26 cellular contexts compared by ENCODE assay signal in the genomic region with DNA sequence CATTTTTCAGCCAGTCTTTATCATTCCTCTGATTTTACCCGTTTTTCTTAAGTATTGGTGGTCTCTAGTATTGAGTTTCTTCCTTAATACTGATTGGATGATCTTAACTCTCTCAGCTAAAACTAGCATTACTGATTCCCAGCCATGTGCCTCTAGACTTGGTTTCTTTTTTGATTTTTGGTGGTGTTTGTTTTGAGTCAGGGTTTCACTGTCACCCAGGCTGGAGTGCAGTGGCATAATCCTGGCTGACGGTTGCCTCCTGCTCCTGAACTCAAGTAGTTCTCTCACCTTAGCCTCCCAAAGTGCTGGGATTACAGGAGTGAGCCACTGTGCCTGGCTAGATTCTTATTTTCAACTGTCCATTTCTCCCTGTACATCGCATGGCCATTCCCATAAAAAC. TPM values are rescaled to one million over a fixed set of nuclear protein-coding genes. Genes with fewer than 3 reads are reported as not detected.
DNase-seq lines count a peak whose midpoint lies in the region; ATAC-seq, FAIRE-seq and TF ChIP-seq lines count a peak whose summit lies in the region.
"Had no signal": no experiment of that assay in that cellular context is flagged by ENCODE, and none has a peak within 500 bp of the region (broad histone marks: within the 10 kb centered on the region; RNA-seq: fewer than 3 reads in every experiment).

No MANE protein-coding gene starts in this region.

- H2BK20ac ChIP-seq in H1 (ENCODE audit: low read length) = no peak overlapping the region

- H3K4me3 Mint-ChIP-seq in activated CD4-positive, alpha-beta T cell treated with anti-CD3 and anti-CD28 coated beads for 36 hours = no peak overlapping the region
- H3K4me3 Mint-ChIP-seq in activated CD4-positive, alpha-beta T cell treated with anti-CD3 and anti-CD28 coated beads, Interleukin-2, amount 10 ng/mL, durations not matched to agents 24 days and 14 days = no peak overlapping the region
- H3K4me3 Mint-ChIP-seq in stimulated activated memory B cell treated with anti-CD40 and anti-IgM and Interleukin-4, amounts not matched to agents 10 μg/mL and 1 μg/mL and 100 μg/mL, for 72 hours = no peak overlapping the region
- H3K4me3 Mint-ChIP-seq: activated CD8-positive, alpha-beta T cell treated with anti-CD3 and anti-CD28 coated beads, Interleukin-2, amount 10 ng/mL, durations not matched to agents 7 days and 5 days had no signal

- H3K36me3 Mint-ChIP-seq in activated CD4-positive, alpha-beta T cell treated with anti-CD3 and anti-CD28 coated beads for 36 hours (ENCODE audit: low read depth) = no peaks in the 10 kb centered on the region
- H3K36me3 Mint-ChIP-seq in activated CD4-positive, alpha-beta T cell treated with anti-CD3 and anti-CD28 coated beads, Interleukin-2, amount 10 ng/mL, durations not matched to agents 24 days and 14 days (ENCODE audit: low read depth) = no peaks in the 10 kb centered on the region
- no peaks in the 10 kb centered on the region for H3K36me3 Mint-ChIP-seq in stimulated activated memory B cell treated with anti-CD40 and anti-IgM and Interleukin-4, amounts not matched to agents 10 μg/mL and 1 μg/mL and 100 μg/mL, for 72 hours

- no peak for TF ChIP-seq POLR2A in H1 (IDR thresholded peaks at IDR 0.05; ENCODE audit: control extremely low read depth in 1 of 2, low read depth in 2 of 2, low read length in 2 of 2)

- H3K18ac ChIP-seq in H1 (ENCODE audit: extremely low read depth, low read length) = no peak overlapping the region

- no peak overlapping the region for H3K14ac ChIP-seq in H1 (ENCODE audit: insufficient read length)

- no peaks in the 10 kb centered on the region for H3K27me3 ChIP-seq in H1 (replicated peaks in 1 of 4; ENCODE audit: control insufficient read depth in 3 of 4, extremely low read depth in 1 of 4, insufficient read depth in 3 of 4, low read length in 3 of 4)
- H3K27me3 ChIP-seq: pancreas, upper lobe of left lung had no signal

- no peaks in the 10 kb centered on the region for H3K36me3 ChIP-seq in H1 (ENCODE audit: control insufficient read depth in 2 of 4, insufficient read depth in 4 of 4, low read length in 3 of 4)
- H3K36me3 ChIP-seq: HAP-1, left lung, pancreas, upper lobe of left lung had no signal

- H2AK5ac ChIP-seq in H1 (ENCODE audit: low read depth, low read length) = no peak overlapping the region

- H4K91ac ChIP-seq in H1 (replicated peaks; ENCODE audit: insufficient read length, low read length) = no peak overlapping the region

- H3K27me3 Mint-ChIP-seq in activated CD4-positive, alpha-beta T cell treated with anti-CD3 and anti-CD28 coated beads for 36 hours = peaks cover 13% of the 10 kb centered on the region
- peaks cover 36% of the 10 kb centered on the region for H3K27me3 Mint-ChIP-seq in activated CD4-positive, alpha-beta T cell treated with anti-CD3 and anti-CD28 coated beads, Interleukin-2, amount 10 ng/mL, durations not matched to agents 24 days and 14 days
- H3K27me3 Mint-ChIP-seq in stimulated activated memory B cell treated with anti-CD40 and anti-IgM and Interleukin-4, amounts not matched to agents 10 μg/mL and 1 μg/mL and 100 μg/mL, for 72 hours = peaks cover 28% of the 10 kb centered on the region

- H3K4me3 ChIP-seq in H1 (ENCODE audit: extremely low read depth in 1 of 4, insufficient read depth in 2 of 4, low read depth in 3 of 4, low read length in 4 of 4) = no peak overlapping the region
- H3K4me3 ChIP-seq: HAP-1, left lung, pancreas, upper lobe of left lung had no signal

- no peak for TF ChIP-seq CTCF in H1 (IDR thresholded peaks at IDR 0.05; ENCODE audit: control extremely low read depth in 1 of 3, insufficient read depth in 1 of 3, low read depth in 1 of 3, low read length in 3 of 3)

- no peak overlapping the region for H4K8ac ChIP-seq in H1 (ENCODE audit: extremely low read depth, insufficient read depth, low read length)

- H3K79me1 ChIP-seq in H1 (ENCODE audit: low read depth, low read length) = no peaks in the 10 kb centered on the region

- H3K27ac Mint-ChIP-seq in activated CD4-positive, alpha-beta T cell treated with anti-CD3 and anti-CD28 coated beads for 36 hours = no peak overlapping the region
- no peak overlapping the region for H3K27ac Mint-ChIP-seq in activated CD4-positive, alpha-beta T cell treated with anti-CD3 and anti-CD28 coated beads, Interleukin-2, amount 10 ng/mL, durations not matched to agents 24 days and 14 days
- H3K27ac Mint-ChIP-seq in stimulated activated memory B cell treated with anti-CD40 and anti-IgM and Interleukin-4, amounts not matched to agents 10 μg/mL and 1 μg/mL and 100 μg/mL, for 72 hours = no peak overlapping the region
- H3K27ac Mint-ChIP-seq: activated CD8-positive, alpha-beta T cell treated with anti-CD3 and anti-CD28 coated beads, Interleukin-2, amount 10 ng/mL, durations not matched to agents 7 days and 5 days had no signal

- no peaks in the 10 kb centered on the region for H3K79me2 ChIP-seq in H1 (ENCODE audit: control insufficient read depth in 1 of 2, insufficient read depth in 2 of 2, low read length in 2 of 2)

- POLR2A ChIA-PET in activated CD4-positive, alpha-beta T cell treated with anti-CD3 and anti-CD28 coated beads for 36 hours (lab: Charles Lee) = no interaction called here
- POLR2A ChIA-PET in H1 (lab: Charles Lee; ENCODE audit: partially characterized antibody) = interaction anchor here (1.0 to 1.3 kb wide), 2 partner anchors 18 to 45 kb away, joined by 4 read pairs; no protein-coding TSS in a partner anchor

- no peaks in the 10 kb centered on the region for H3K9me3 Mint-ChIP-seq in activated CD4-positive, alpha-beta T cell treated with anti-CD3 and anti-CD28 coated beads for 36 hours (ENCODE audit: low read depth)
- H3K9me3 Mint-ChIP-seq in activated CD4-positive, alpha-beta T cell treated with anti-CD3 and anti-CD28 coated beads, Interleukin-2, amount 10 ng/mL, durations not matched to agents 24 days and 14 days = no peaks in the 10 kb centered on the region
- H3K9me3 Mint-ChIP-seq in stimulated activated memory B cell treated with anti-CD40 and anti-IgM and Interleukin-4, amounts not matched to agents 10 μg/mL and 1 μg/mL and 100 μg/mL, for 72 hours = no peaks in the 10 kb centered on the region

- ATAC-seq in activated CD4-positive, alpha-beta T cell treated with anti-CD3 and anti-CD28 coated beads for 36 hours = peak; percentile 66
- peak; percentile 61 for ATAC-seq in GM21576 (IDR thresholded peaks at IDR 0.05; ENCODE audit: unreplicated experiment)
- ATAC-seq in HG03108 (IDR thresholded peaks at IDR 0.05; ENCODE audit: unreplicated experiment) = peak; percentile 51
- ATAC-seq in stimulated activated memory B cell treated with anti-CD40 and anti-IgM and Interleukin-4, amounts not matched to agents 10 μg/mL and 1 μg/mL and 100 μg/mL, for 72 hours = no peak
- ATAC-seq: activated CD8-positive, alpha-beta T cell treated with anti-CD3 and anti-CD28 coated beads, Interleukin-2, amount 10 ng/mL, durations not matched to agents 7 days and 5 days; left lung; pancreas had no signal

- CTCF ChIA-PET in activated CD4-positive, alpha-beta T cell treated with anti-CD3 and anti-CD28 coated beads for 36 hours (lab: Charles Lee) = interaction anchor here (0.6 to 3.1 kb wide), 6 partner anchors 13 to 717 kb away, joined by 3 to 17 read pairs (median 4); no protein-coding TSS in a partner anchor
- CTCF ChIA-PET in H1 (lab: Charles Lee; ENCODE audit: partially characterized antibody) = interaction anchor here (1.0 to 7.5 kb wide), 7 partner anchors 10 to 149 kb away, joined by 3 to 105 read pairs (median 7); partner anchors contain the start of gene OOEP

- FAIRE-seq in H1 (lab: Jason Lieb, UNC) = no peak
- FAIRE-seq: endometrium, GM19239, pancreas had no signal

- WGBS in H1 (ENCODE audit: extremely low coverage in 1 of 2, insufficient coverage in 1 of 2, insufficient read length in 1 of 2, insufficient replicate concordance in 2 of 2, low coverage in 1 of 2, low lambda C conversion rate in 2 of 2, missing lambda C conversion rate in 1 of 2), 2 experiments = 91% methylated on average over 3 of the region's 3 CpGs; no CpG with 5 or more reads in 1 of the 2 experiments

- H3K4me2 ChIP-seq in H1 (ENCODE audit: insufficient read depth in 1 of 2, low read depth in 2 of 2, low read length in 2 of 2) = no peak overlapping the region

- no peaks in the 10 kb centered on the region for H3K23me2 ChIP-seq in H1 (ENCODE audit: low read depth, low read length)

- no peak for TF ChIP-seq EP300 in H1 (IDR thresholded peaks at IDR 0.05; ENCODE audit: borderline replicate concordance in 1 of 2, low read depth in 2 of 2, low read length in 2 of 2)

- no peak overlapping the region for H2BK15ac ChIP-seq in H1 (ENCODE audit: low read length)

- H3K56ac ChIP-seq in H1 (replicated peaks; ENCODE audit: insufficient read length, low read depth, low read length) = no peak overlapping the region

- intact Hi-C loops in activated CD4-positive, alpha-beta T cell treated with anti-CD3 and anti-CD28 coated beads for 36 hours (cut with DNase I, micrococcal nuclease) = loop anchor here (5.0 to 10.0 kb wide), 5 partner anchors 194 to 1797 kb away; partner anchors contain the start of gene KCNQ5 (in 1 of the 2)
- intact Hi-C loops in activated CD4-positive, alpha-beta T cell treated with anti-CD3 and anti-CD28 coated beads, Interleukin-2, amount 10 ng/mL, durations not matched to agents 24 days and 14 days (cut with micrococcal nuclease) = loop anchor here (5.0 to 10.0 kb wide), 2 partner anchors 197 to 1794 kb away; no protein-coding TSS in a partner anchor

- DNase-seq in activated CD4-positive, alpha-beta T cell treated with anti-CD3 and anti-CD28 coated beads for 36 hours = peak; percentile 20
- DNase-seq in activated CD4-positive, alpha-beta T cell treated with anti-CD3 and anti-CD28 coated beads, Interleukin-2, amount 10 ng/mL, durations not matched to agents 24 days and 14 days = no peak
- DNase-seq in H1 (ENCODE audit: low read depth in 1 of 2, low spot score in 2 of 2) (no peak), dermis blood vessel endothelial cell (no peak), cortex of kidney (lab: John Stamatoyannopoulos, UW) (no peak)
- DNase-seq: 8988T; activated CD8-positive, alpha-beta T cell treated with anti-CD3 and anti-CD28 coated beads, Interleukin-2, amount 10 ng/mL, durations not matched to agents 7 days and 5 days; activated effector memory CD4-positive, alpha-beta T cell treated with Interleukin-2 at 50 U/mL for 16 hours; amygdala; foreskin fibroblast; left lung; NCI-H2081 treated with DMSO at 0.1 percent for 48 hours; NCI-H82; pancreas; upper lobe of left lung had no signal

- H2BK5ac ChIP-seq in H1 (ENCODE audit: low read depth, low read length) = no peak overlapping the region

- no peaks in the 10 kb centered on the region for H3K4me1 ChIP-seq in H1 (replicated peaks in 1 of 4; ENCODE audit: control insufficient read depth in 3 of 4, insufficient read depth in 4 of 4, low read length in 3 of 4)
- H3K4me1 ChIP-seq: HAP-1, left lung, pancreas, upper lobe of left lung had no signal

- H2AFZ ChIP-seq in H1 (ENCODE audit: low read length) = no peak overlapping the region

- no peak overlapping the region for H3K27ac ChIP-seq in H1 (ENCODE audit: low read depth, low read length)
- H3K27ac ChIP-seq: C4-2B, left lung, pancreas, upper lobe of left lung had no signal

- H3K4ac ChIP-seq in H1 (replicated peaks; ENCODE audit: insufficient read length, low read depth, low read length) = no peak overlapping the region

- H2BK120ac ChIP-seq in H1 (replicated peaks; ENCODE audit: low read depth, low read length) = peak overlapping the region; percentile 8

- no peak overlapping the region for H3K9ac ChIP-seq in H1 (replicated peaks in 1 of 4; ENCODE audit: extremely low read depth in 1 of 4, low read depth in 3 of 4, low read length in 3 of 4)

- H2BK12ac ChIP-seq in H1 (ENCODE audit: low read depth, low read length) = no peak overlapping the region

- no peak overlapping the region for H3K23ac ChIP-seq in H1 (ENCODE audit: insufficient read length)

- no peak for TF ChIP-seq RAD21 in H1 (IDR thresholded peaks at IDR 0.05 in 1 of 2, conservative IDR thresholded peaks at IDR 0.05 in 1 of 2; ENCODE audit: low read depth in 2 of 2, low read length in 2 of 2)

- H4K20me1 ChIP-seq in H1 (replicated peaks in 1 of 2; ENCODE audit: control insufficient read depth in 1 of 2, insufficient read depth in 2 of 2, low read length in 2 of 2) = no peaks in the 10 kb centered on the region

- H3K9me3 ChIP-seq in H1 (ENCODE audit: insufficient read depth in 2 of 2, low read depth in 1 of 2, low read length in 1 of 2) = no peaks in the 10 kb centered on the region
- H3K9me3 ChIP-seq: HAP-1, left lung, pancreas, upper lobe of left lung had no signal

- no peaks in the 10 kb centered on the region for H3K4me1 Mint-ChIP-seq in activated CD4-positive, alpha-beta T cell treated with anti-CD3 and anti-CD28 coated beads for 36 hours
- H3K4me1 Mint-ChIP-seq in activated CD4-positive, alpha-beta T cell treated with anti-CD3 and anti-CD28 coated beads, Interleukin-2, amount 10 ng/mL, durations not matched to agents 24 days and 14 days = no peaks in the 10 kb centered on the region
- no peaks in the 10 kb centered on the region for H3K4me1 Mint-ChIP-seq in stimulated activated memory B cell treated with anti-CD40 and anti-IgM and Interleukin-4, amounts not matched to agents 10 μg/mL and 1 μg/mL and 100 μg/mL, for 72 hours

- no peak overlapping the region for H4K5ac ChIP-seq in H1 (ENCODE audit: insufficient read length, low read depth, low read length)

RNA-seq across cellular contexts. Expression of gene DPPA5, which starts 24.9 kb away (rescaled TPM):
- not detected for total RNA-seq in activated CD4-positive, alpha-beta T cell treated with anti-CD3 and anti-CD28 coated beads for 36 hours
- not detected in 2 replicates for total RNA-seq in activated CD4-positive, alpha-beta T cell treated with anti-CD3 and anti-CD28 coated beads, Interleukin-2, amount 10 ng/mL, durations not matched to agents 24 days and 14 days
- total RNA-seq in H1 (2021; fragmentation: NEBNext Ultra II Directional; extraction: Animal tissue kit (Norgen Biotek cat#: 25700)) = 1.5 and 2.0 TPM in 2 replicates
- 2.9 and 6.6 TPM in 2 replicates for polyA plus RNA-seq in H1 (2011; rRNA removed)
- polyA plus RNA-seq in H1 (2011; cell fraction: cytosol; rRNA removed) = 4.8 TPM
- polyA plus RNA-seq in H1 (2011; cell fraction: nucleus; rRNA removed) = 2.9 TPM
- 0.43 to 1.7 TPM (median 1.5 TPM) in 4 replicates for polyA plus RNA-seq in H1 (2012, experiment 1 of 2)
- 4.9 TPM for polyA plus RNA-seq in H1 (2012, experiment 2 of 2)
- 2.8 TPM for polyA plus RNA-seq in H1 (2013, experiment 1 of 2)
- polyA plus RNA-seq in H1 (2013, experiment 2 of 2) = 2.5 TPM
- polyA minus RNA-seq in H1 (2011; rRNA and poly(A)+ RNA removed) = 1.6 TPM in 1 of 2 replicates, not detected in the other
- not detected for polyA minus RNA-seq in H1 (2011; cell fraction: cytosol; rRNA and poly(A)+ RNA removed)
- polyA minus RNA-seq in H1 (2011; cell fraction: nucleus; rRNA and poly(A)+ RNA removed) = not detected
- total RNA-seq in dermis blood vessel endothelial cell = not detected in 2 replicates
- total RNA-seq: activated CD8-positive, alpha-beta T cell treated with anti-CD3 and anti-CD28 coated beads, Interleukin-2, amount 10 ng/mL, durations not matched to agents 7 days and 5 days; cerebellum; left lung; MCF 10A; pancreas; RPMI7951; skeletal muscle tissue; upper lobe of left lung had no signal
- polyA plus RNA-seq: pancreas had no signal

RNA-seq across cellular contexts. Expression of gene KHDC3L, which starts 33.3 kb away (rescaled TPM):
- total RNA-seq in activated CD4-positive, alpha-beta T cell treated with anti-CD3 and anti-CD28 coated beads for 36 hours = not detected
- not detected in 2 replicates for total RNA-seq in activated CD4-positive, alpha-beta T cell treated with anti-CD3 and anti-CD28 coated beads, Interleukin-2, amount 10 ng/mL, durations not matched to agents 24 days and 14 days
- 0.42 TPM in 1 of 2 replicates, not detected in the other for total RNA-seq in H1 (2021; fragmentation: NEBNext Ultra II Directional; extraction: Animal tissue kit (Norgen Biotek cat#: 25700))
- polyA plus RNA-seq in H1 (2011; rRNA removed) = 0.11 TPM in 1 of 2 replicates, not detected in the other
- 0.26 TPM for polyA plus RNA-seq in H1 (2011; cell fraction: cytosol; rRNA removed)
- not detected for polyA plus RNA-seq in H1 (2011; cell fraction: nucleus; rRNA removed)
- polyA plus RNA-seq in H1 (2012, experiment 1 of 2) = 0.19 TPM in 1 of 4 replicates, not detected in the others
- not detected for polyA plus RNA-seq in H1 (2012, experiment 2 of 2)
- 0.06 TPM for polyA plus RNA-seq in H1 (2013, experiment 1 of 2)
- 0.22 TPM for polyA plus RNA-seq in H1 (2013, experiment 2 of 2)
- not detected in 2 replicates for polyA minus RNA-seq in H1 (2011; rRNA and poly(A)+ RNA removed)
- polyA minus RNA-seq in H1 (2011; cell fraction: cytosol; rRNA and poly(A)+ RNA removed) = not detected
- polyA minus RNA-seq in H1 (2011; cell fraction: nucleus; rRNA and poly(A)+ RNA removed) = not detected
- not detected in 2 replicates for total RNA-seq in dermis blood vessel endothelial cell
- total RNA-seq: activated CD8-positive, alpha-beta T cell treated with anti-CD3 and anti-CD28 coated beads, Interleukin-2, amount 10 ng/mL, durations not matched to agents 7 days and 5 days; left lung; MCF 10A; pancreas; RPMI7951; skeletal muscle tissue; upper lobe of left lung had no signal
- polyA plus RNA-seq: pancreas had no signal

RNA-seq across cellular contexts. Expression of gene OOEP, which starts 40.5 kb away (rescaled TPM):
- total RNA-seq in activated CD4-positive, alpha-beta T cell treated with anti-CD3 and anti-CD28 coated beads for 36 hours = under 1 TPM; 0.55 to 0.86 TPM
- 0.47 TPM in 2 replicates for total RNA-seq in activated CD4-positive, alpha-beta T cell treated with anti-CD3 and anti-CD28 coated beads, Interleukin-2, amount 10 ng/mL, durations not matched to agents 24 days and 14 days
- 0.41 TPM in 1 of 2 replicates, not detected in the other for total RNA-seq in H1 (2021; fragmentation: NEBNext Ultra II Directional; extraction: Animal tissue kit (Norgen Biotek cat#: 25700))
- polyA plus RNA-seq in H1 (2011; rRNA removed) = 0.20 and 0.55 TPM in 2 replicates
- 0.30 TPM for polyA plus RNA-seq in H1 (2011; cell fraction: cytosol; rRNA removed)
- 0.50 TPM for polyA plus RNA-seq in H1 (2011; cell fraction: nucleus; rRNA removed)
- polyA plus RNA-seq in H1 (2012, experiment 1 of 2) = 0.19 to 0.43 TPM (median 0.33 TPM) in 3 of 4 replicates, not detected in the other
- polyA plus RNA-seq in H1 (2012, experiment 2 of 2) = not detected
- 0.24 TPM for polyA plus RNA-seq in H1 (2013, experiment 1 of 2)
- 0.39 TPM for polyA plus RNA-seq in H1 (2013, experiment 2 of 2)
- not detected in 2 replicates for polyA minus RNA-seq in H1 (2011; rRNA and poly(A)+ RNA removed)
- polyA minus RNA-seq in H1 (2011; cell fraction: cytosol; rRNA and poly(A)+ RNA removed) = not detected
- not detected for polyA minus RNA-seq in H1 (2011; cell fraction: nucleus; rRNA and poly(A)+ RNA removed)
- not detected in 2 replicates for total RNA-seq in dermis blood vessel endothelial cell
- total RNA-seq: cerebellum, MCF 10A, RPMI7951, skeletal muscle tissue had no signal
